ENCODE assay signal across 9 cellular contexts in the genomic region with DNA sequence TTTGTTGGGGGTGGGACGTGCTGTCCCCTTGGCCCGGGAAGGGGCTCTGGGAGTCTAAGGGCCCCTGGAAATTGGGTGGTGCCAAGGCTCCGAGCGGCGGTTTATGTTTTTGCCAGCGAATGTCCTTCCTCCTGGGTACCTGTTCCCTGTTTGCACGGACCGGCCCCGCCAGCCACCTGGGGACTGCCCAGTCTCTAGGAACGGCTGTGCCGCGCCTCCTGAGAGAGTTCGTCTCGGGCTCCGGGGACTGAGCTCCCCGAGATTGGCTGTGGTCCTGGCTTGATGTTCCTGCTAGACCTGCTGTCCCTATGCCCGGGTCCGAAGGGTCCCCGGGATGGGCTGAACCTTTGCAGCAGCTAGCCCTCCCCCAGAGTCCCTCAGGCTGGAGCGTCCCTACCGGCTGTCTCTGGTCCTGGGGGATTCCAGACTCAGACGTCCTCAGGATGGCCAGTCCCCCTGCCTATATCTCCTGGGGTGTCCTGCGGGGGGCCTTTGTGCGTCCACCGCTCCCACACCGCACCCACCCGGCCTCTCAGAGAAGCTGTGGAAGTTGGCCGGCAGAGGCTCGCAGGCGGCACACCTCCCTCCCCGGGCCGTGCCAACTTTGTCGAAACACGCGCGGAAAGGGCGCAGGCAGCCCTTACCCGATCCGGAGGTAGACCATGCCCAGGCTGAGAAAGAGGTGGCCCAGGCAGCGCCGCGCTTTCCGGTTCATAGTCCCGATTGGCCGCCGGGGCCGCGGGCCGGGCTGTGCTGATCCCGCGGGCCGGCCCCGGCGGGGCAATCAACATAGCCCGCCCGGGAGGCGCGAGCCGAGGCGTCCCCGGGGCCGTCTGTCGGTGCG. TPM values are rescaled to one million over a fixed set of nuclear protein-coding genes. Genes with fewer than 3 reads are reported as not detected.
DNase-seq lines count a peak whose midpoint lies in the region; ATAC-seq, FAIRE-seq and TF ChIP-seq lines count a peak whose summit lies in the region.
"Had no signal": no experiment of that assay in that cellular context is flagged by ENCODE, and none has a peak within 500 bp of the region (broad histone marks: within the 10 kb centered on the region; RNA-seq: fewer than 3 reads in every experiment).

No MANE protein-coding gene starts in this region.

- peak; percentile 37 for DNase-seq in activated CD4-positive, CD25-positive, alpha-beta regulatory T cell treated with anti-CD3 and anti-CD28 coated beads, Interleukin-2, amount 50 U/mL, for 72 hours
- DNase-seq in GM12878 (ENCODE audit: low read depth, low spot score), result no peak
- DNase-seq in HepG2 (ENCODE audit: low spot score), result no peak
- DNase-seq: SHP77 had no signal

- RAD21 ChIA-PET in GM12878 (lab: Charles Lee; ENCODE audit: unreplicated experiment), result no interaction called here

- TF ChIP-seq EP300 in GM12878 (IDR thresholded peaks at IDR 0.05; ENCODE audit: borderline replicate concordance in 1 of 2, control insufficient read depth in 1 of 2, low read depth in 2 of 2, low read length in 2 of 2) (no peak), HepG2 (IDR thresholded peaks at IDR 0.05; ENCODE audit: low read depth in 2 of 2, low read length in 2 of 2) (no peak), HepG2 (CRISPR knock-in tag; IDR thresholded peaks at IDR 0.05; ENCODE audit: borderline replicate concordance) (no peak)

- H3K9me3 ChIP-seq in GM12878 (replicated peaks; ENCODE audit: control insufficient read depth, insufficient read depth, low read length) (no peaks in the 10 kb centered on the region; the same call in 2 of the 3 replicates), HepG2 (ENCODE audit: low read length) (no peaks in the 10 kb centered on the region), thymus (ENCODE audit: control insufficient read depth) (peaks cover 1% of the 10 kb centered on the region)

- WGBS in GM12878 (ENCODE audit: insufficient coverage, insufficient replicate concordance, low lambda C conversion rate, missing lambda C conversion rate), result 16% methylated on average over 64 of the region's 64 CpGs
- WGBS in HepG2 (ENCODE audit: low lambda C conversion rate), result 16% methylated on average over 13 of the region's 64 CpGs
- 2% methylated on average over 64 of the region's 64 CpGs for WGBS in thymus

- H3K27me3 ChIP-seq in GM12878 (replicated peaks in 1 of 2; ENCODE audit: control insufficient read depth in 2 of 2, insufficient read depth in 2 of 2, low read length in 1 of 2) (peaks cover 1 to 11% of the 10 kb centered on the region in 2 experiments), HepG2 (ENCODE audit: control insufficient read depth in 1 of 2, insufficient read depth in 2 of 2, low read length in 2 of 2) (peaks cover 8 to 65% of the 10 kb centered on the region in 2 experiments; a peak in 4 of 5 replicates), thymus (ENCODE audit: control insufficient read depth, insufficient read depth) (peaks cover 57% of the 10 kb centered on the region)

- H3K79me2 ChIP-seq in GM12878 (ENCODE audit: control insufficient read depth, insufficient read depth, low read length) (no peaks in the 10 kb centered on the region), HepG2 (ENCODE audit: insufficient read depth, low read length) (no peaks in the 10 kb centered on the region)

- no peak overlapping the region for H2AFZ ChIP-seq in GM12878 (ENCODE audit: control insufficient read depth, low read depth, low read length)
- H2AFZ ChIP-seq in HepG2 (ENCODE audit: low read length), result no peak overlapping the region

- BruUV-seq in GM12878 (replicated peaks; lab: Mats Ljungman, UMichigan), result no TSS peak
- no TSS peak for BruUV-seq in HepG2 (replicated peaks; lab: Mats Ljungman, UMichigan)

- H3K27ac ChIP-seq in GM12878 (ENCODE audit: control insufficient read depth, insufficient read depth) (no peak overlapping the region), HepG2 (ENCODE audit: extremely low read length, insufficient read depth, low read length) (no peak overlapping the region), thymus (ENCODE audit: low read depth) (no peak overlapping the region)

- H3K4me2 ChIP-seq in GM12878 (ENCODE audit: control insufficient read depth, insufficient read depth) (no peak overlapping the region), HepG2 (ENCODE audit: low read depth, low read length) (no peak overlapping the region)

- H3K4me3 ChIP-seq in GM12878, result no peak overlapping the region
- no peak overlapping the region for H3K4me3 ChIP-seq in HepG2 (replicated peaks in 1 of 3; ENCODE audit: insufficient read depth in 1 of 3, low read depth in 2 of 3, low read length in 3 of 3)
- H3K4me3 ChIP-seq in thymus (ENCODE audit: low read length), result peak overlapping the region; percentile 35

- no peak for ATAC-seq in activated CD4-positive, CD25-positive, alpha-beta regulatory T cell treated with anti-CD3 and anti-CD28 coated beads, Interleukin-2, amount 50 U/mL, for 24 hours
- no peak for ATAC-seq in GM12878
- peak; percentile 29 for ATAC-seq in HepG2
- ATAC-seq in GM18505 (IDR thresholded peaks at IDR 0.05; ENCODE audit: unreplicated experiment), result no peak
- ATAC-seq in HG03342 (IDR thresholded peaks at IDR 0.05; ENCODE audit: unreplicated experiment), result no peak
- no peak for ATAC-seq in GM18858 (IDR thresholded peaks at IDR 0.05; ENCODE audit: unreplicated experiment)

- H3K36me3 ChIP-seq in GM12878 (ENCODE audit: control insufficient read depth in 2 of 2, insufficient read depth in 2 of 2, low read length in 1 of 2) (no peaks in the 10 kb centered on the region), HepG2 (replicated peaks in 1 of 2; ENCODE audit: control insufficient read depth in 1 of 2, insufficient read depth in 2 of 2, low read length in 2 of 2) (no peaks in the 10 kb centered on the region), thymus (ENCODE audit: control insufficient read depth, insufficient read depth) (no peaks in the 10 kb centered on the region)

- in situ Hi-C loops in GM12878 (cut with MboI), result no loop called here
- in situ Hi-C loops in HepG2 (cut with HindIII; ENCODE audit: extremely low pct_ligation_motif_present, low pct_unique_long_range_greater_than_20kb), result no loop called here

- no peaks in the 10 kb centered on the region for H3K4me1 ChIP-seq in GM12878 (ENCODE audit: control insufficient read depth, insufficient read depth, low read length)
- no peaks in the 10 kb centered on the region for H3K4me1 ChIP-seq in HepG2 (ENCODE audit: insufficient read depth, low read length)
- peaks cover 5% of the 10 kb centered on the region for H3K4me1 ChIP-seq in thymus (ENCODE audit: control insufficient read depth, insufficient read depth, low read length)

- no peak for TF ChIP-seq RAD21 in GM12878 (IDR thresholded peaks at IDR 0.05; ENCODE audit: insufficient read depth, low read depth, low read length)
- TF ChIP-seq RAD21 in HepG2 (CRISPR knock-in tag; IDR thresholded peaks at IDR 0.05), result no peak

- H3K9ac ChIP-seq in GM12878 (ENCODE audit: control insufficient read depth, insufficient read depth, low read length) (no peak overlapping the region), HepG2 (ENCODE audit: insufficient read depth, low read depth, low read length) (no peak overlapping the region)

- no peak for TF ChIP-seq POLR2A in GM12878 (IDR thresholded peaks at IDR 0.05; ENCODE audit: low read depth, low read length)
- no peak for TF ChIP-seq POLR2A in HepG2 (IDR thresholded peaks at IDR 0.05; ENCODE audit: insufficient read depth in 1 of 2, low read depth in 2 of 2, low read length in 2 of 2)
- TF ChIP-seq POLR2A in GM18505 (IDR thresholded peaks at IDR 0.05; ENCODE audit: borderline replicate concordance, extremely low read depth, insufficient read depth, insufficient read length), result no peak

- SMC1A ChIA-PET in GM12878 (lab: Charles Lee; ENCODE audit: uncharacterized antibody, unreplicated experiment), result no interaction called here

- intact Hi-C loops in GM12878 (cut with micrococcal nuclease; ENCODE audit: unreplicated experiment) (no loop called here), HepG2 (cut with micrococcal nuclease; ENCODE audit: unreplicated experiment) (no loop called here)

- H4K20me1 ChIP-seq in GM12878 (ENCODE audit: control insufficient read depth, insufficient read depth), result no peaks in the 10 kb centered on the region
- no peaks in the 10 kb centered on the region; the same call in 1 of the 2 replicates for H4K20me1 ChIP-seq in HepG2 (ENCODE audit: insufficient read depth, low read length)

- POLR2A ChIA-PET in GM12878 (lab: Charles Lee), result no interaction called here
- POLR2A ChIA-PET in HepG2 (lab: Yijun Ruan, JAX), result no interaction called here

- CTCF ChIA-PET in GM12878 (lab: Yijun Ruan, JAX), result no interaction called here
- CTCF ChIA-PET in HepG2 (lab: Yijun Ruan, JAX; ENCODE audit: low intra/inter-chr PET ratio, low total read pairs), result no interaction called here

- FAIRE-seq in GM12878 (lab: Jason Lieb, UNC), result no peak
- FAIRE-seq in HepG2 (lab: Jason Lieb, UNC), result no peak

- TF ChIP-seq CTCF in GM12878 (IDR thresholded peaks at IDR 0.05 in 2 of 3, conservative IDR thresholded peaks at IDR 0.05 in 1 of 3; ENCODE audit: control insufficient read depth in 2 of 3, extremely low read depth in 1 of 3, insufficient read depth in 1 of 3, low read depth in 3 of 3, low read length in 3 of 3) (no peak), HepG2 (CRISPR knock-in tag; IDR thresholded peaks at IDR 0.05) (no peak)

RNA-seq across cellular contexts. Expression of gene WNT7A, which starts 0.5 kb away (rescaled TPM):
- not detected in 2 replicates for total RNA-seq in GM12878 (2013; cell fraction: nucleolus; rRNA removed)
- total RNA-seq in GM12878 (2014; rRNA removed) (not detected in 2 replicates), GM12878 (2014; rRNA removed; fragmentation: Illumina TruSeq; extraction: Trizol) (not detected in 2 replicates), GM12878 (2021) (0.08 TPM in 1 of 2 replicates, not detected in the other), HepG2 (2016; rRNA removed; fragmentation: Illumina TruSeq; extraction: Trizol) (not detected in 2 replicates)
- not detected for polyA plus RNA-seq in GM12878 (2011; ENCODE audit: low read depth)
- polyA plus RNA-seq in GM12878 (2011; rRNA removed) (not detected in 2 replicates), GM12878 (2014; fragmentation: Illumina TruSeq; extraction: Trizol) (not detected in 2 replicates), GM12878 (2014; fragmentation: Nextera tagmentation; extraction: Ambion mirVana) (not detected), GM12878 (2014; rRNA removed) (not detected in 2 replicates), GM12878 (2016; fragmentation: Nextera tagmentation; extraction: Ambion mirVana) (not detected), HepG2 (2011; rRNA removed) (not detected in 2 replicates), thymus (0.14 TPM)
- polyA plus RNA-seq in GM12878 (2011; cell fraction: cytosol; rRNA removed), result 0.01 TPM in 1 of 2 replicates, not detected in the other
- not detected in 2 replicates for polyA plus RNA-seq in GM12878 (2011; cell fraction: nucleus; rRNA removed)
- not detected in 2 replicates for polyA plus RNA-seq in GM12878 (2012)
- not detected in 2 replicates for polyA minus RNA-seq in GM12878 (2011; rRNA and poly(A)+ RNA removed)
- not detected in 2 replicates for polyA minus RNA-seq in GM12878 (2011; cell fraction: cytosol; rRNA and poly(A)+ RNA removed)
- not detected in 2 replicates for polyA minus RNA-seq in GM12878 (2011; cell fraction: nucleus; rRNA and poly(A)+ RNA removed)
- total RNA-seq in HepG2 (2016; cell fraction: cytosol; rRNA removed; fragmentation: Illumina TruSeq; extraction: Trizol; ENCODE audit: low read depth), result not detected in 2 replicates
- not detected in 2 replicates for total RNA-seq in HepG2 (2016; cell fraction: insoluble cytoplasmic fraction; rRNA removed; fragmentation: Illumina TruSeq; extraction: Trizol)
- not detected in 2 replicates for total RNA-seq in HepG2 (2016; cell fraction: membrane; rRNA removed; fragmentation: Illumina TruSeq; extraction: Trizol)
- not detected in 2 replicates for total RNA-seq in HepG2 (2016; cell fraction: nucleus; rRNA removed; fragmentation: Illumina TruSeq; extraction: Trizol)
- polyA plus RNA-seq in HepG2 (2011; cell fraction: cytosol; rRNA removed), result not detected in 2 replicates
- not detected in 2 replicates for polyA plus RNA-seq in HepG2 (2011; cell fraction: nucleus; rRNA removed)
- not detected in 2 replicates for polyA plus RNA-seq in HepG2 (2012)
- not detected in 2 replicates for polyA plus RNA-seq in HepG2 (2016; cell fraction: cytosol; fragmentation: Illumina TruSeq; extraction: Trizol; ENCODE audit: low read depth)
- polyA plus RNA-seq in HepG2 (2016; cell fraction: insoluble cytoplasmic fraction; fragmentation: Illumina TruSeq; extraction: Trizol; ENCODE audit: low read depth), result not detected in 2 replicates
- polyA plus RNA-seq in HepG2 (2016; cell fraction: membrane; fragmentation: Illumina TruSeq; extraction: Trizol; ENCODE audit: low read depth), result not detected in 2 replicates
- not detected in 2 replicates for polyA plus RNA-seq in HepG2 (2016; cell fraction: nucleus; fragmentation: Illumina TruSeq; extraction: Trizol; ENCODE audit: insufficient read depth, low read depth)
- 0.10 TPM in 1 of 2 replicates, not detected in the other for polyA minus RNA-seq in HepG2 (2011; rRNA and poly(A)+ RNA removed; ENCODE audit: low replicate concordance)
- polyA minus RNA-seq in HepG2 (2011; cell fraction: cytosol; rRNA and poly(A)+ RNA removed), result not detected in 2 replicates
- polyA minus RNA-seq in HepG2 (2011; cell fraction: nucleus; rRNA and poly(A)+ RNA removed), result not detected in 2 replicates
